ENCODE assay signal across 22 cellular contexts in genomic region chr1:175895966-175896365, GRCh38.
"Had no signal": no experiment of that assay in that cellular context is flagged by ENCODE, and none has a peak within 500 bp of the region (broad histone marks: within the 10 kb centered on the region; RNA-seq: fewer than 3 reads in every experiment).

No MANE protein-coding gene starts in this region.

- H3K36me3 ChIP-seq: colonic mucosa, esophagus muscularis mucosa, esophagus squamous epithelium, gastrocnemius medialis, gastroesophageal sphincter, heart left ventricle, heart right ventricle had no signal

- H3K27me3 ChIP-seq: colonic mucosa, dorsolateral prefrontal cortex, esophagus muscularis mucosa, esophagus squamous epithelium, foreskin keratinocyte, gastrocnemius medialis, gastroesophageal sphincter, heart left ventricle, heart right ventricle had no signal

- H3K27ac ChIP-seq: colonic mucosa, coronary artery, dorsolateral prefrontal cortex, epithelial cell of prostate, esophagus muscularis mucosa, esophagus squamous epithelium, foreskin keratinocyte, gastrocnemius medialis, gastroesophageal sphincter, heart left ventricle, heart right ventricle had no signal

- H3K4me1 ChIP-seq: colonic mucosa, esophagus muscularis mucosa, esophagus squamous epithelium, foreskin keratinocyte, gastrocnemius medialis, gastroesophageal sphincter, heart left ventricle, heart right ventricle had no signal

- H3K9me3 ChIP-seq: colonic mucosa, esophagus muscularis mucosa, esophagus squamous epithelium, gastrocnemius medialis, gastroesophageal sphincter had no signal

- DNase-seq: colonic mucosa; cortex of kidney; dermis blood vessel endothelial cell; dorsolateral prefrontal cortex; effector CD4-positive, alpha-beta T cell; effector CD8-positive, alpha-beta T cell; effector memory CD4-positive, alpha-beta T cell; effector memory CD8-positive, alpha-beta T cell; erythroblast; esophagus squamous epithelium; foreskin fibroblast; foreskin keratinocyte; foreskin melanocyte; gastrocnemius medialis; glutamatergic neuron; head of caudate nucleus; heart left ventricle; heart right ventricle had no signal

- H3K4me3 ChIP-seq: colonic mucosa, coronary artery, dorsolateral prefrontal cortex, esophagus muscularis mucosa, esophagus squamous epithelium, gastrocnemius medialis, gastroesophageal sphincter, heart left ventricle, heart right ventricle had no signal
